In the genomic region with DNA sequence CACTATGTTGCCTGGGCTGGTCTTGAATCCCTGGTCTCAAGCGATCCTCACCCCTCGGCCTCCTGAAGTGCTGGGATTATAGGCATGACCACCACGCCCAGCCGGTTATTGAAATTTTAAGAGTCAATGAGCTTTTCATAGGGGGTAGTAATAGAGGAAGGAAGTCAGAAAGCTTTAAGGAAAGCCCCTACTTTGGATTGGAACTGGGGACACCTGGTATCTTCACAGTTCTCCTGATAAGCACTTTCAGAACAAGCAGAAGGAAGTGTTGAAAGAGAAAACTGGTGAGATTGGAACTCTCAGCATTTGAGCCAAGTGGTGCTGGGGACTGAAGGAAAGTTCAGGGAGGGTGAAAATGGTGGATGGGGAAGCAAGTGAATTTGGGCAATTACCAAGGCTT, we compare ENCODE assay signal across 22 cellular contexts.
"Had no signal": no experiment of that assay in that cellular context is flagged by ENCODE, and none has a peak within 500 bp of the region (broad histone marks: within the 10 kb centered on the region; RNA-seq: fewer than 3 reads in every experiment).

No MANE protein-coding gene starts in this region.

- H3K4me3 Mint-ChIP-seq: activated naive CD8-positive, alpha-beta T cell; naive thymus-derived CD8-positive, alpha-beta T cell; neural progenitor cell; stimulated activated effector memory CD8-positive, alpha-beta T cell treated with anti-CD3 and anti-CD28 coated beads, Interleukin-12 subunit alpha, Interleukin-12 subunit beta, amount 100 ng/mL, for 72 hours had no signal

- H3K36me3 ChIP-seq: adrenal gland, lower lobe of right lung, neural progenitor cell, transverse colon, uterus had no signal

- H3K9me3 Mint-ChIP-seq: naive thymus-derived CD8-positive, alpha-beta T cell; stimulated activated effector memory CD8-positive, alpha-beta T cell treated with anti-CD3 and anti-CD28 coated beads, Interleukin-12 subunit alpha, Interleukin-12 subunit beta, amount 100 ng/mL, for 72 hours had no signal

- H3K27ac Mint-ChIP-seq: activated naive CD8-positive, alpha-beta T cell; neural progenitor cell; stimulated activated effector memory CD8-positive, alpha-beta T cell treated with anti-CD3 and anti-CD28 coated beads, Interleukin-12 subunit alpha, Interleukin-12 subunit beta, amount 100 ng/mL, for 72 hours had no signal

- H2AFZ ChIP-seq: neural progenitor cell had no signal

- H3K27me3 Mint-ChIP-seq: activated naive CD8-positive, alpha-beta T cell had no signal

- H3K36me3 Mint-ChIP-seq: naive thymus-derived CD8-positive, alpha-beta T cell; stimulated activated effector memory CD8-positive, alpha-beta T cell treated with anti-CD3 and anti-CD28 coated beads, Interleukin-12 subunit alpha, Interleukin-12 subunit beta, amount 100 ng/mL, for 72 hours had no signal

- H3K27ac ChIP-seq: adrenal gland, neural progenitor cell, uterus had no signal

- FAIRE-seq: astrocyte, keratinocyte, small intestine had no signal

- DNase-seq: activated CD4-positive, alpha-beta T cell treated with anti-CD3 and anti-CD28 coated beads for 1 hour; activated gamma-delta T cell treated with Interleukin-2 at 50 U/mL for 16 hours; activated T-cell treated with anti-CD3 and anti-CD28 coated beads, Interleukin-2, amount 50 U/mL, for 1 hour; adrenal gland; central memory CD4-positive, alpha-beta T cell; dermis blood vessel endothelial cell; effector CD8-positive, alpha-beta T cell; erythroblast; foreskin fibroblast; lower lobe of right lung; naive thymus-derived CD8-positive, alpha-beta T cell; posterior cingulate gyrus; stimulated activated CD4-positive, alpha-beta T cell treated with anti-CD3 and anti-CD28 coated beads, Interleukin-2, amount 100 ng/mL, for 24 hours; transverse colon; uterus had no signal

- H3K4me2 ChIP-seq: neural progenitor cell had no signal

- H3K9ac ChIP-seq: neural progenitor cell had no signal

- H3K27me3 ChIP-seq: adrenal gland, neural progenitor cell, uterus had no signal

- ATAC-seq: naive thymus-derived CD8-positive, alpha-beta T cell; sciatic nerve; stimulated activated effector memory CD8-positive, alpha-beta T cell treated with anti-CD3 and anti-CD28 coated beads, Interleukin-12 subunit alpha, Interleukin-12 subunit beta, amount 100 ng/mL, for 72 hours had no signal

- H3K9me3 ChIP-seq: adrenal gland, lower lobe of right lung, transverse colon, uterus had no signal

- H3K4me3 ChIP-seq: adrenal gland, lower lobe of right lung, neural progenitor cell, transverse colon, uterus had no signal

- H3K4me1 ChIP-seq: uterus had no signal
